ENCODE assay signal across 9 cellular contexts in the genomic region with DNA sequence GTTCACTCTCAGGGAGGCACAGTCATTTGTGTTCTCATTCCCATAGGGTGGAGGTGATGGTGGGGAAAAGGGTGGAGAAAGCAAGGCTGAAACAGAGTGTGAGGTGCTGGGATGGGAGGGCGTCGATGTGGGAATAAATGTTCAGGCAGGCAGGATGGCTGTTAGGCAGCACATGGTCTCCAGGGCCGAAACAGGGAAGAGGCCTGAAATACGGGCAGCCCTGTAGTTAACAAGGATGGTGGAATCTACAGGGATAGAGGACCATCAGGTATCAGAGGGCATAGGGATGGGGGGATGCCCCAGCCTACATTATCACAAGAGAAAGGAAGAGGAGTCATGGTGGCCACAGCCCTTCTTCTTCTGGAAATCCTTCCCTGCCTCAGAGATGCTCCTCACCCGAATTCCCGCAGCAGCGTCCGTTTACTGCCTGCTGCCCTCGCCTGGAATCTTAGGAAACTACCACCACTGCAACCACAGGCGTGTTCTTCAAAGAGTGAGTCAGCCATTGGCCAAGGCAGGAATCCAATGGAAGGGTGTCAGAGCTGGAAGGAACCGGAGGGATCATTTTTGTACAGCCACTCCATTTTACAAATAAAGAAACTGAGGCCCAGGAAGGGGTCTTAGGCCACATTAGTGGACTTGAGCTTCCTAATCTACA. TPM values are rescaled to one million over a fixed set of nuclear protein-coding genes. Genes with fewer than 3 reads are reported as not detected.
DNase-seq lines count a peak whose midpoint lies in the region; ATAC-seq, FAIRE-seq and TF ChIP-seq lines count a peak whose summit lies in the region.
"Had no signal": no experiment of that assay in that cellular context is flagged by ENCODE, and none has a peak within 500 bp of the region (broad histone marks: within the 10 kb centered on the region; RNA-seq: fewer than 3 reads in every experiment).

No MANE protein-coding gene starts in this region.

- no peak overlapping the region for H2BK15ac ChIP-seq in IMR-90 (ENCODE audit: low read depth, low read length)

- WGBS in IMR-90 (ENCODE audit: extremely low coverage in 2 of 2, insufficient read length in 1 of 2), 2 experiments = 100% methylated on average over 1 of the region's 11 CpGs; no CpG with 5 or more reads in 1 of the 2 experiments
- WGBS in iPS DF 6.9 (ENCODE audit: insufficient coverage, insufficient read length) = no CpG with 5 or more reads among the region's 11 CpGs
- 36 to 53% (median 39%) methylated on average over 9 to 11 of the region's 11 CpGs for WGBS in stomach, 5 donors

- peak overlapping the region; percentile 34 for H2BK20ac ChIP-seq in IMR-90 (ENCODE audit: low read depth, low read length)

- peaks cover 7% of the 10 kb centered on the region for H3K9me1 ChIP-seq in IMR-90 (ENCODE audit: insufficient read depth, low read length)

- peaks cover 2% of the 10 kb centered on the region for H3K9me3 Mint-ChIP-seq in astrocyte (ENCODE audit: unreplicated experiment)
- H3K9me3 Mint-ChIP-seq in activated T-cell treated with anti-CD3 and anti-CD28 coated beads, Interleukin-2, amount 50 U/mL, for 72 hours = no peaks in the 10 kb centered on the region
- no peaks in the 10 kb centered on the region for H3K9me3 Mint-ChIP-seq in activated T-cell treated with anti-CD3 and anti-CD28 coated beads, Interleukin-2, amount 50 U/mL, for 4 hours
- H3K9me3 Mint-ChIP-seq: stimulated activated effector memory CD8-positive, alpha-beta T cell treated with anti-CD3 and anti-CD28 coated beads, Interleukin-12 subunit alpha, Interleukin-12 subunit beta, amount 100 ng/mL, for 72 hours had no signal

- H3K36me3 ChIP-seq in IMR-90 (ENCODE audit: control insufficient read depth, insufficient read depth, low read length) (no peaks in the 10 kb centered on the region), astrocyte (ENCODE audit: insufficient read depth, low read length) (no peaks in the 10 kb centered on the region), iPS DF 6.9 (ENCODE audit: control insufficient read depth, insufficient read depth, low read length) (no peaks in the 10 kb centered on the region), stomach (no peaks in the 10 kb centered on the region)

- H3K27ac Mint-ChIP-seq in astrocyte (ENCODE audit: unreplicated experiment) = no peak overlapping the region
- no peak overlapping the region for H3K27ac Mint-ChIP-seq in activated T-cell treated with anti-CD3 and anti-CD28 coated beads, Interleukin-2, amount 50 U/mL, for 72 hours
- H3K27ac Mint-ChIP-seq: stimulated activated effector memory CD8-positive, alpha-beta T cell treated with anti-CD3 and anti-CD28 coated beads, Interleukin-12 subunit alpha, Interleukin-12 subunit beta, amount 100 ng/mL, for 72 hours had no signal

- H3K4me1 Mint-ChIP-seq in astrocyte (ENCODE audit: low read depth, unreplicated experiment) = no peaks in the 10 kb centered on the region
- H3K4me1 Mint-ChIP-seq in activated T-cell treated with anti-CD3 and anti-CD28 coated beads, Interleukin-2, amount 50 U/mL, for 72 hours (ENCODE audit: low read depth) = peaks cover 9% of the 10 kb centered on the region
- H3K4me1 Mint-ChIP-seq in activated T-cell treated with anti-CD3 and anti-CD28 coated beads, Interleukin-2, amount 50 U/mL, for 4 hours (ENCODE audit: low read depth) = peaks cover 11% of the 10 kb centered on the region

- H2AFZ ChIP-seq in IMR-90 (replicated peaks; ENCODE audit: low read length, poor library complexity) (peak overlapping the region; percentile 29), astrocyte (ENCODE audit: low read depth, low read length) (no peak overlapping the region)

- H2BK5ac ChIP-seq in IMR-90 (ENCODE audit: low read depth, low read length, poor library complexity, severe bottlenecking) = no peak overlapping the region

- dilution Hi-C loops in IMR-90 (cut with HindIII; ENCODE audit: low sequenced_read_pairs, unreplicated experiment) = no loop called here

- H3K23ac ChIP-seq in IMR-90 (ENCODE audit: low read depth, low read length) = no peak overlapping the region

- H3K27me3 Mint-ChIP-seq in astrocyte (ENCODE audit: low read depth, unreplicated experiment) = peaks cover 34% of the 10 kb centered on the region
- H3K27me3 Mint-ChIP-seq in activated T-cell treated with anti-CD3 and anti-CD28 coated beads, Interleukin-2, amount 50 U/mL, for 72 hours (ENCODE audit: low read depth) = no peaks in the 10 kb centered on the region
- H3K27me3 Mint-ChIP-seq in activated T-cell treated with anti-CD3 and anti-CD28 coated beads, Interleukin-2, amount 50 U/mL, for 4 hours (ENCODE audit: low read depth) = peaks cover 5% of the 10 kb centered on the region

- peak overlapping the region; percentile 25 for H2AK9ac ChIP-seq in IMR-90 (replicated peaks; ENCODE audit: low read depth, low read length, poor library complexity)

- TF ChIP-seq POLR2A in IMR-90 (IDR thresholded peaks at IDR 0.05; ENCODE audit: low read depth, low read length) = no peak
- TF ChIP-seq POLR2A in stomach (IDR thresholded peaks at IDR 0.05) = no peak

- no peak overlapping the region for H4K91ac ChIP-seq in IMR-90 (ENCODE audit: insufficient read depth, low read depth, low read length)

- no TSS peak for BruUV-seq in IMR-90 (replicated peaks; lab: Mats Ljungman, UMichigan)

- H4K8ac ChIP-seq in IMR-90 (ENCODE audit: low read depth in 2 of 2, low read length in 2 of 2) = no peak overlapping the region

- no peak overlapping the region; the same call in 1 of the 2 replicates for H3K14ac ChIP-seq in IMR-90 (replicated peaks; ENCODE audit: low read depth, low read length)

- peak; percentile 77 for TF ChIP-seq RAD21 in IMR-90 (IDR thresholded peaks at IDR 0.05; ENCODE audit: low read length)

- CTCF ChIA-PET in IMR-90 (lab: Yijun Ruan, JAX) = interaction anchor here (0.5 to 6.6 kb wide), 8 partner anchors 14 to 1482 kb away, joined by 3 to 46 read pairs (median 3); no protein-coding TSS in a partner anchor

- H2AK5ac ChIP-seq in IMR-90 (ENCODE audit: low read depth, low read length) = no peak overlapping the region; the same call in 1 of the 2 replicates

- no peaks in the 10 kb centered on the region for H3K79me2 ChIP-seq in astrocyte (ENCODE audit: insufficient read depth, low read length)

- peak; percentile 47 for DNase-seq in AG09319 (ENCODE audit: extremely low read depth, low read depth)
- peak; percentile 83 for DNase-seq in IMR-90
- DNase-seq in astrocyte (ENCODE audit: low read depth) = peak; percentile 63
- DNase-seq in iPS DF 6.9 (ENCODE audit: low read depth, low spot score) = peak; percentile 50
- peak; percentile 60 for DNase-seq in stomach
- DNase-seq in activated T-cell treated with anti-CD3 and anti-CD28 coated beads, Interleukin-2, amount 50 U/mL, for 72 hours = no peak
- DNase-seq in activated T-cell treated with anti-CD3 and anti-CD28 coated beads, Interleukin-2, amount 50 U/mL, for 4 hours = no peak
- DNase-seq in epidermal melanocyte (ENCODE audit: insufficient read length, low spot score) = no peak

- H3K4me3 Mint-ChIP-seq in astrocyte (ENCODE audit: unreplicated experiment) = no peak overlapping the region
- H3K4me3 Mint-ChIP-seq in activated T-cell treated with anti-CD3 and anti-CD28 coated beads, Interleukin-2, amount 50 U/mL, for 72 hours = no peak overlapping the region
- no peak overlapping the region for H3K4me3 Mint-ChIP-seq in activated T-cell treated with anti-CD3 and anti-CD28 coated beads, Interleukin-2, amount 50 U/mL, for 4 hours
- H3K4me3 Mint-ChIP-seq: stimulated activated effector memory CD8-positive, alpha-beta T cell treated with anti-CD3 and anti-CD28 coated beads, Interleukin-12 subunit alpha, Interleukin-12 subunit beta, amount 100 ng/mL, for 72 hours had no signal

- no peak overlapping the region for H3K18ac ChIP-seq in IMR-90 (ENCODE audit: low read depth, low read length)

- H3K4me2 ChIP-seq in IMR-90 (ENCODE audit: low read depth, low read length) (no peak overlapping the region), astrocyte (ENCODE audit: low read length) (no peak overlapping the region)

- H3K4me3 ChIP-seq in IMR-90 (ENCODE audit: insufficient read depth, low read depth, low read length) = no peak overlapping the region
- no peak overlapping the region for H3K4me3 ChIP-seq in astrocyte (ENCODE audit: insufficient read depth, low read depth, low read length)
- H3K4me3 ChIP-seq in iPS DF 6.9 (ENCODE audit: low read length) = no peak overlapping the region
- no peak overlapping the region for H3K4me3 ChIP-seq in stomach

- H3K4me1 ChIP-seq in IMR-90 (ENCODE audit: control insufficient read depth, insufficient read depth, low read length) (peaks cover 5% of the 10 kb centered on the region; the same call in 1 of the 2 replicates), astrocyte (ENCODE audit: insufficient read depth, low read length) (peaks cover 6% of the 10 kb centered on the region), iPS DF 6.9 (ENCODE audit: control insufficient read depth, insufficient read depth, low read length) (no peaks in the 10 kb centered on the region), stomach (peaks cover 3 to 18% (median 10%) of the 10 kb centered on the region in 4 donors)

- H3K9me3 ChIP-seq in IMR-90 (ENCODE audit: control insufficient read depth, insufficient read depth, low read length) (no peaks in the 10 kb centered on the region), astrocyte (ENCODE audit: insufficient read depth, low read depth, low read length) (no peaks in the 10 kb centered on the region), iPS DF 6.9 (ENCODE audit: control insufficient read depth, insufficient read depth, low read length) (no peaks in the 10 kb centered on the region), stomach (no peaks in the 10 kb centered on the region)

- no peak for TF ChIP-seq EP300 in stomach (IDR thresholded peaks at IDR 0.05)

- peak; percentile 88 for ATAC-seq in IMR-90 (ENCODE audit: low read depth)
- no peak for ATAC-seq in activated T-cell treated with anti-CD3 and anti-CD28 coated beads, Interleukin-2, amount 50 U/mL, for 72 hours (replicated peaks in 1 of 2)
- no peak for ATAC-seq in activated T-cell treated with anti-CD3 and anti-CD28 coated beads, Interleukin-2, amount 50 U/mL, for 4 hours
- ATAC-seq: stimulated activated effector memory CD8-positive, alpha-beta T cell treated with anti-CD3 and anti-CD28 coated beads, Interleukin-12 subunit alpha, Interleukin-12 subunit beta, amount 100 ng/mL, for 72 hours had no signal

- POLR2A ChIA-PET in IMR-90 (lab: Charles Lee; ENCODE audit: unreplicated experiment) = no interaction called here

- peak; percentile 81 for TF ChIP-seq CTCF in AG09319 (IDR thresholded peaks at IDR 0.05; ENCODE audit: low read depth, low read length)
- TF ChIP-seq CTCF in IMR-90 (conservative IDR thresholded peaks at IDR 0.05; ENCODE audit: low read depth, low read length) = peak; percentile 79
- TF ChIP-seq CTCF in astrocyte (IDR thresholded peaks at IDR 0.05; ENCODE audit: insufficient read depth, low read depth, low read length) = peak; percentile 53
- peak in 5 of 7 experiments; percentile 43 to 63 (median 55) for TF ChIP-seq CTCF in stomach (IDR thresholded peaks at IDR 0.05)

- in situ Hi-C loops in IMR-90 (cut with MboI; ENCODE audit: low sequenced_read_pairs) = loop anchor here (5.0 kb wide), 1 partner anchor 193 kb away; no protein-coding TSS in a partner anchor

- no peak overlapping the region for H2BK120ac ChIP-seq in IMR-90 (ENCODE audit: low read depth, low read length)

- H3K9ac ChIP-seq in IMR-90 (ENCODE audit: low read depth, low read length) (no peak overlapping the region), astrocyte (ENCODE audit: low read length) (no peak overlapping the region)

- no peak overlapping the region for H4K5ac ChIP-seq in IMR-90 (ENCODE audit: low read depth, low read length)

- H3K27me3 ChIP-seq in IMR-90 (ENCODE audit: control insufficient read depth, insufficient read depth, low read length) (peaks cover 7% of the 10 kb centered on the region; the same call in 1 of the 2 replicates), astrocyte (ENCODE audit: insufficient read depth, low read length) (peaks cover 19% of the 10 kb centered on the region), iPS DF 6.9 (ENCODE audit: control insufficient read depth, insufficient read depth, low read length) (no peaks in the 10 kb centered on the region; the same call in 1 of the 2 replicates), stomach (no peaks in the 10 kb centered on the region)

- no peaks in the 10 kb centered on the region for H3K36me3 Mint-ChIP-seq in astrocyte (ENCODE audit: low read depth, unreplicated experiment)
- no peaks in the 10 kb centered on the region for H3K36me3 Mint-ChIP-seq in activated T-cell treated with anti-CD3 and anti-CD28 coated beads, Interleukin-2, amount 50 U/mL, for 72 hours (ENCODE audit: insufficient read depth in 2 of 2)
- H3K36me3 Mint-ChIP-seq in activated T-cell treated with anti-CD3 and anti-CD28 coated beads, Interleukin-2, amount 50 U/mL, for 4 hours (ENCODE audit: insufficient read depth) = no peaks in the 10 kb centered on the region
- H3K36me3 Mint-ChIP-seq: stimulated activated effector memory CD8-positive, alpha-beta T cell treated with anti-CD3 and anti-CD28 coated beads, Interleukin-12 subunit alpha, Interleukin-12 subunit beta, amount 100 ng/mL, for 72 hours had no signal

- no peaks in the 10 kb centered on the region; the same call in 1 of the 2 replicates for H4K20me1 ChIP-seq in IMR-90 (ENCODE audit: insufficient read depth, low read length)
- no peaks in the 10 kb centered on the region for H4K20me1 ChIP-seq in astrocyte (ENCODE audit: insufficient read depth, low read length)

- H3K79me1 ChIP-seq in IMR-90 (ENCODE audit: low read depth in 1 of 2, low read length in 2 of 2) = no peaks in the 10 kb centered on the region

- no peak overlapping the region for H3K56ac ChIP-seq in IMR-90 (ENCODE audit: extremely low read depth, insufficient read depth, low read length)

- no peak overlapping the region for H3K27ac ChIP-seq in IMR-90 (ENCODE audit: insufficient read depth, low read length)
- H3K27ac ChIP-seq in astrocyte (ENCODE audit: low read depth, low read length) = no peak overlapping the region
- no peak overlapping the region for H3K27ac ChIP-seq in iPS DF 6.9 (ENCODE audit: low read length)
- no peak overlapping the region for H3K27ac ChIP-seq in stomach

- intact Hi-C loops in IMR-90 (cut with micrococcal nuclease) = loop anchor here (1.0 kb wide), 1 partner anchor 194 kb away; no protein-coding TSS in a partner anchor
- intact Hi-C loops in stomach (cut with DNase I; ENCODE audit: low total_unique reads) = loop anchor here (10.0 kb wide), 1 partner anchor 219 kb away; no protein-coding TSS in a partner anchor

- no peak overlapping the region for H3K4ac ChIP-seq in IMR-90 (ENCODE audit: low read depth, low read length)

- peak; percentile 85 for FAIRE-seq in astrocyte (lab: Jason Lieb, UNC)

RNA-seq across cellular contexts. Expression of gene POMGNT2, which starts 49.7 kb away (rescaled TPM):
- total RNA-seq in IMR-90 (2012; rRNA removed) (6.4 and 7.5 TPM in 2 replicates), astrocyte (13.0 and 13.7 TPM in 2 replicates), stomach (10 to 100 TPM in 3 of 5 donors, 1 to 10 TPM in 2; 7.0 to 48.1 (median 14.3) TPM)
- polyA plus RNA-seq in IMR-90 (2012; rRNA removed) (16.2 and 19.4 TPM in 2 replicates), stomach (1 to 10 TPM; 5.3 to 8.2 (median 7.1) TPM)
- polyA plus RNA-seq in IMR-90 (2012; cell fraction: cytosol; rRNA removed) = 10.7 and 24.9 TPM in 2 replicates
- polyA plus RNA-seq in IMR-90 (2012; cell fraction: nucleus; rRNA removed; ENCODE audit: low replicate concordance) = 8.4 and 15.5 TPM in 2 replicates
- 1 to 10 TPM; 5.0 to 6.6 TPM for total RNA-seq in activated T-cell treated with anti-CD3 and anti-CD28 coated beads, Interleukin-2, amount 50 U/mL, for 72 hours
- 10 to 100 TPM in 2 of 3 donors, 1 to 10 TPM in 1; 10.0 to 10.6 (median 10.4) TPM for total RNA-seq in activated T-cell treated with anti-CD3 and anti-CD28 coated beads, Interleukin-2, amount 50 U/mL, for 4 hours

Comparison
In these comparisons a context has a peak if more than half of its experiments do, and no peak if none do; other contexts are left out.
1. DNase-seq: peak in AG09319 (single experiment), IMR-90 (single experiment), astrocyte (single experiment), iPS DF 6.9 (single experiment) and stomach (single experiment); none in activated T-cell treated with anti-CD3 and anti-CD28 coated beads, Interleukin-2, amount 50 U/mL, for 72 hours (0 of 2), activated T-cell treated with anti-CD3 and anti-CD28 coated beads, Interleukin-2, amount 50 U/mL, for 4 hours (single experiment) and epidermal melanocyte (single experiment).
2. Peak in every context shown above with its lines, with median percentiles within 50 percentile points of each other: CTCF ChIP-seq.